8 cellular contexts compared by ENCODE assay signal in the genomic region with DNA sequence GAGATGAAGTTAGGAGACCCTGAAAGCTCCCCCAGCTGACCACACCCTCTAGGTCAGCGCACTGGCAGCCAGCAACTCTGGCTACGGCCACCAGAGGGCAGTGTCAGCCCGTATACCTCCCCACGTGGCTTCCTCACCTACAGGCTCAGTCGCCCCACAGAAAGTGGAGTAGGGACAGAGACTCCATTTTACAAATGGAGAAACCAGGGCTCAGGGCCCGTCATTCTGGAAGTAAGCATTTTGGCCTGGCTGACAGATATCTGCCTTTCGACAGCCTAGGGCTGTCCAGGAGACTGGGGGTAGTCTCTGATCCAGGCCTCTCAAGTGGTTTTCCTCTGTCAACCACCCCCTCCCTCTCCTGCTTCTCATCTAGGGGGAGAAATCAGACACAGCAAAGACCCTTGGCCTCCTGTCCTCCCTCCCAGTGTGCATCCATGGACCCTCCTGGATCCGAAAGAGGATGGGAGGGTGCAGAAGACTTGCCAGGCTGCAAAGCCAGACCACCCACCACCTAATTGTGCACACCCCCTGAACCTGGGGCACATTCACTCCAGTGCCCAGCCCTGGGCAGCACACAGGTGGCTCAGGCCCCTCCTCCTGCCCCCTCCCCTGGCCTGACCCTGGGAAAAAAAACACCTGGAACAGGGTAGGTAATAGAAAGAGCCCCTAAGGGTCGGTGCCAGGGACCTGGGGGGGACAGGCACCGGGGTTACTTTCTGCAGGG. TPM values are rescaled to one million over a fixed set of nuclear protein-coding genes. Genes with fewer than 3 reads are reported as not detected.
DNase-seq lines count a peak whose midpoint lies in the region; ATAC-seq lines count a peak whose summit lies in the region.

No MANE protein-coding gene starts in this region.

- H3K27ac ChIP-seq in caudate nucleus (ENCODE audit: low read depth, low read length), result no peak overlapping the region

- ATAC-seq in HG02678 (IDR thresholded peaks at IDR 0.05; ENCODE audit: unreplicated experiment), result peak; percentile 58
- no peak for ATAC-seq in HG03342 (IDR thresholded peaks at IDR 0.05; ENCODE audit: unreplicated experiment)

- in situ Hi-C loops in Caki2 (cut with HindIII; ENCODE audit: low pct_unique_long_range_greater_than_20kb, low sequenced_read_pairs), result no loop called here

- peak; percentile 73 for DNase-seq in Caki2 (ENCODE audit: low read depth)
- peak; percentile 77 for DNase-seq in NCI-H345 (lab: John Stamatoyannopoulos, UW)
- peak; percentile 48 for DNase-seq in activated CD4-positive, CD25-positive, alpha-beta regulatory T cell treated with anti-CD3 and anti-CD28 coated beads, Interleukin-2, amount 50 U/mL, for 16 hours (ENCODE audit: low read depth, low spot score)
- DNase-seq in caudate nucleus (lab: John Stamatoyannopoulos, UW), result peak in 56 of 61 donors; percentile 14 to 77 (median 52)
- peak; percentile 82 for DNase-seq in kidney glomerular epithelial cell (lab: John Stamatoyannopoulos, UW)
- peak; percentile 69 to 73 for DNase-seq in stimulated activated CD4-positive, alpha-beta T cell treated with anti-CD3 and anti-CD28 coated beads, Interleukin-1b, Interleukin-23, amount 100 ng/mL, for 4 hours (ENCODE audit: low read depth in 2 of 2)

RNA-seq across cellular contexts. Expression of gene HAP1, which starts 3.8 kb away (rescaled TPM):
- total RNA-seq in Caki2 (2014; rRNA removed; shearing (Covaris generic); ENCODE audit: low replicate concordance), result not detected in 2 replicates

RNA-seq across cellular contexts. Expression of gene GAST, which starts 26.1 kb away (rescaled TPM):
- total RNA-seq in Caki2 (2014; rRNA removed; shearing (Covaris generic); ENCODE audit: low replicate concordance), result not detected in 2 replicates

RNA-seq across cellular contexts. Expression of gene JUP, which starts 48.3 kb away (rescaled TPM):
- 56.9 and 111 TPM in 2 replicates for total RNA-seq in Caki2 (2014; rRNA removed; shearing (Covaris generic); ENCODE audit: low replicate concordance)

RNA-seq across cellular contexts. Expression of gene EIF1, which starts 49.6 kb away (rescaled TPM):
- total RNA-seq in Caki2 (2014; rRNA removed; shearing (Covaris generic); ENCODE audit: low replicate concordance), result 25.4 and 50.9 TPM in 2 replicates
